Comparison of ENCODE assay signal across 30 cellular contexts in the genomic region with DNA sequence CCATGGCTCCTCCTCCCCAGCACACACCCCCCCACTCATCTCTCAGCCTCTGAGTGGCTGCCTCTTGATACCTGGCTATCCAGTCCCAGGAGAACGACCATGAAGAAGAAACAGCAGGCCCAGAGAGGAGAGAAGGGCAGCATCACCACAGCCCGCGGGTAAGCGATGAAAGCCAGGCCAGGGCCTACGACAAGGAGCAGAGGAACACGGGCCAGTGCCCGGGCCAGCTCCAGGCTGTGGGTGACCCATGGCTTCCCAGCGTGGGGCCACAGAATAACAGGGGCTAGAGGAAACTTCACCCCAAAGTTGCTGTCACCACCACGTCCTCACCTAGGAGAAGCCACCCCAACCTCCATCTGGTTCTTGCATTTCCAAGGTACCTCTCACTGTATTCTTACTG. TPM values are rescaled to one million over a fixed set of nuclear protein-coding genes. Genes with fewer than 3 reads are reported as not detected.
"Had no signal": no experiment of that assay in that cellular context is flagged by ENCODE, and none has a peak within 500 bp of the region (broad histone marks: within the 10 kb centered on the region; RNA-seq: fewer than 3 reads in every experiment).

No MANE protein-coding gene starts in this region.

- H3K4me3 ChIP-seq: Peyer's patch, SJSA1 had no signal

- H3K27me3 ChIP-seq: Peyer's patch had no signal

- ATAC-seq: activated CD8-positive, alpha-beta T cell treated with anti-CD3 and anti-CD28 coated beads, Interleukin-2, amount 10 ng/mL, durations not matched to agents 7 days and 5 days; activated naive CD8-positive, alpha-beta T cell treated with anti-CD3 and anti-CD28 coated beads, Interleukin-2, amount 50 U/mL, for 24 hours; PC-3 had no signal

- H3K4me1 Mint-ChIP-seq: activated CD4-positive, alpha-beta T cell treated with anti-CD3 and anti-CD28 coated beads, Interleukin-2, amount 10 ng/mL, durations not matched to agents 24 days and 14 days; activated naive CD8-positive, alpha-beta T cell treated with anti-CD3 and anti-CD28 coated beads, Interleukin-2, amount 50 U/mL, for 24 hours had no signal

- H3K27me3 Mint-ChIP-seq: activated CD4-positive, alpha-beta T cell treated with anti-CD3 and anti-CD28 coated beads, Interleukin-2, amount 10 ng/mL, durations not matched to agents 24 days and 14 days; activated naive CD8-positive, alpha-beta T cell had no signal

- H3K4me1 ChIP-seq: Peyer's patch, SJSA1 had no signal

- H3K36me3 ChIP-seq: Peyer's patch, SJSA1 had no signal

- H3K27ac ChIP-seq: Peyer's patch, SJSA1 had no signal

- H3K27ac Mint-ChIP-seq: activated CD4-positive, alpha-beta T cell treated with anti-CD3 and anti-CD28 coated beads, Interleukin-2, amount 10 ng/mL, durations not matched to agents 24 days and 14 days; activated CD8-positive, alpha-beta T cell treated with anti-CD3 and anti-CD28 coated beads, Interleukin-2, amount 10 ng/mL, durations not matched to agents 7 days and 5 days; activated naive CD4-positive, alpha-beta T cell treated with anti-CD3 and anti-CD28 coated beads, Interleukin-2, amount 10 ng/mL, durations not matched to agents 7 days and 5 days; activated naive CD8-positive, alpha-beta T cell; activated naive CD8-positive, alpha-beta T cell treated with anti-CD3 and anti-CD28 coated beads, Interleukin-2, amount 50 U/mL, for 24 hours; activated T-cell treated with anti-CD3 and anti-CD28 coated beads, Interleukin-2, amount 50 U/mL, for 24 hours; activated T-helper 2 cell treated with anti-CD3 and anti-CD28 coated beads, Interferon-gamma antibody, Interleukin-2, Interleukin-4, amounts not matched to agents 10 μg/mL and 5 μg/mL and 100 μg/mL, durations not matched to agents 14 hours and 24 hours and 36 hours; brain; IgD-negative memory B cell; T-helper 1 cell treated with Interleukin-12 subunit alpha and Interleukin-12 subunit beta and Interleukin-4 antibody, amounts not matched to agents 30 μg/mL and 1 μg/mL, for 36 hours; T-helper 2 cell treated with Interferon-gamma antibody and Interleukin-4, amounts not matched to agents 5 μg/mL and 100 μg/mL, for 36 hours had no signal

- H3K4me3 Mint-ChIP-seq: activated CD4-positive, alpha-beta T cell treated with anti-CD3 and anti-CD28 coated beads, Interleukin-2, amount 10 ng/mL, durations not matched to agents 24 days and 14 days; activated CD8-positive, alpha-beta T cell treated with anti-CD3 and anti-CD28 coated beads, Interleukin-2, amount 10 ng/mL, durations not matched to agents 7 days and 5 days; activated naive CD4-positive, alpha-beta T cell treated with anti-CD3 and anti-CD28 coated beads, Interleukin-2, amount 10 ng/mL, durations not matched to agents 7 days and 5 days; activated naive CD8-positive, alpha-beta T cell; activated naive CD8-positive, alpha-beta T cell treated with anti-CD3 and anti-CD28 coated beads, Interleukin-2, amount 50 U/mL, for 24 hours; activated T-cell treated with anti-CD3 and anti-CD28 coated beads, Interleukin-2, amount 50 U/mL, for 24 hours; brain; IgD-negative memory B cell; T-helper 1 cell treated with Interleukin-12 subunit alpha and Interleukin-12 subunit beta and Interleukin-4 antibody, amounts not matched to agents 30 μg/mL and 1 μg/mL, for 36 hours; T-helper 2 cell treated with Interferon-gamma antibody and Interleukin-4, amounts not matched to agents 5 μg/mL and 100 μg/mL, for 36 hours had no signal

- H3K9me3 ChIP-seq: Peyer's patch, SK-N-SH had no signal

- H3K9me3 Mint-ChIP-seq: activated CD4-positive, alpha-beta T cell treated with anti-CD3 and anti-CD28 coated beads, Interleukin-2, amount 10 ng/mL, durations not matched to agents 24 days and 14 days; activated naive CD4-positive, alpha-beta T cell treated with anti-CD3 and anti-CD28 coated beads, Interleukin-2, amount 10 ng/mL, durations not matched to agents 7 days and 5 days; activated naive CD8-positive, alpha-beta T cell treated with anti-CD3 and anti-CD28 coated beads, Interleukin-2, amount 50 U/mL, for 24 hours; activated T-cell treated with anti-CD3 and anti-CD28 coated beads, Interleukin-2, amount 50 U/mL, for 24 hours; activated T-helper 2 cell treated with anti-CD3 and anti-CD28 coated beads, Interferon-gamma antibody, Interleukin-2, Interleukin-4, amounts not matched to agents 10 μg/mL and 5 μg/mL and 100 μg/mL, durations not matched to agents 14 hours and 24 hours and 36 hours; IgD-negative memory B cell; T-helper 1 cell treated with Interleukin-12 subunit alpha and Interleukin-12 subunit beta and Interleukin-4 antibody, amounts not matched to agents 30 μg/mL and 1 μg/mL, for 36 hours; T-helper 2 cell treated with Interferon-gamma antibody and Interleukin-4, amounts not matched to agents 5 μg/mL and 100 μg/mL, for 36 hours had no signal

- DNase-seq: activated CD4-positive, alpha-beta T cell treated with anti-CD3 and anti-CD28 coated beads, Interleukin-2, amount 10 ng/mL, durations not matched to agents 24 days and 14 days; activated CD8-positive, alpha-beta T cell treated with anti-CD3 and anti-CD28 coated beads, Interleukin-2, amount 10 ng/mL, durations not matched to agents 7 days and 5 days; activated naive CD8-positive, alpha-beta T cell treated with anti-CD3 and anti-CD28 coated beads, Interleukin-2, amount 50 U/mL, for 24 hours; activated T-cell treated with anti-CD3 and anti-CD28 coated beads, Interleukin-2, amount 50 U/mL, for 24 hours; anterior cingulate cortex; Karpas-422; KBM-7; NCI-H1105; NCI-H1436; NCI-H1694; NCI-H2029; NCI-H510A; NCI-H526; NCI-H748 treated with DMSO at 0.1 percent for 48 hours; NK-92 treated with Interleukin-12 subunit alpha and Interleukin-12 subunit beta, amount 100 ng/mL, for 24 hours; PC-3; Peyer's patch; RPMI8226; SHP77 treated with DMSO at 0.1 percent for 48 hours; SK-N-SH had no signal

- H3K36me3 Mint-ChIP-seq: activated naive CD4-positive, alpha-beta T cell treated with anti-CD3 and anti-CD28 coated beads, Interleukin-2, amount 10 ng/mL, durations not matched to agents 7 days and 5 days; activated naive CD8-positive, alpha-beta T cell; brain; IgD-negative memory B cell had no signal

- H3K9ac ChIP-seq: SK-N-SH had no signal

RNA-seq across cellular contexts. Expression of a gene that starts 10.4 kb away (rescaled TPM):
- total RNA-seq: activated CD4-positive, alpha-beta T cell treated with anti-CD3 and anti-CD28 coated beads, Interleukin-2, amount 10 ng/mL, durations not matched to agents 24 days and 14 days; activated CD8-positive, alpha-beta T cell treated with anti-CD3 and anti-CD28 coated beads, Interleukin-2, amount 10 ng/mL, durations not matched to agents 7 days and 5 days; bronchial epithelial cell; MCF 10A; PC-3; SJSA1 had no signal
- polyA plus RNA-seq: IgD-negative memory B cell had no signal

RNA-seq across cellular contexts. Expression of a gene that starts 38.3 kb away (rescaled TPM):
- total RNA-seq: activated CD4-positive, alpha-beta T cell treated with anti-CD3 and anti-CD28 coated beads, Interleukin-2, amount 10 ng/mL, durations not matched to agents 24 days and 14 days; PC-3; SJSA1 had no signal
- polyA plus RNA-seq: IgD-negative memory B cell had no signal
